In genomic region chr11:126310229-126310991, GRCh38 we compare ENCODE assay signal across 7 cellular contexts.
DNase-seq lines count a peak whose midpoint lies in the region; ATAC-seq and TF ChIP-seq lines count a peak whose summit lies in the region.

No MANE protein-coding gene starts in this region.

- no peak overlapping the region for H3K4me3 ChIP-seq in GM12864 (ENCODE audit: low read depth, low read length)
- no peak overlapping the region for H3K4me3 ChIP-seq in choroid plexus epithelial cell (ENCODE audit: low read depth, low read length)

- ATAC-seq in HG02678 (IDR thresholded peaks at IDR 0.05; ENCODE audit: unreplicated experiment), result peak; percentile 33

- DNase-seq in GM12864 (ENCODE audit: low read depth) (no peak), NCI-H2227 treated with DMSO at 0.1 percent for 48 hours (lab: John Stamatoyannopoulos, UW) (peak; percentile 8), choroid plexus epithelial cell (ENCODE audit: low read depth) (peak; percentile 82), left kidney (ENCODE audit: low read depth, low spot score) (peak; percentile 91)
- peak; percentile 29 for DNase-seq in activated CD4-positive, alpha-beta T cell treated with anti-CD3 and anti-CD28 coated beads for 1 hour
- peak; percentile 24 to 51 (median 27) for DNase-seq in stimulated activated CD4-positive, alpha-beta T cell treated with anti-CD3 and anti-CD28 coated beads, TNF-alpha, amount 100 ng/mL, for 24 hours (ENCODE audit: low read depth in 3 of 3)

- TF ChIP-seq CTCF in GM12864 (IDR thresholded peaks at IDR 0.05; ENCODE audit: low read depth, low read length, missing control alignments) (peak; percentile 88), choroid plexus epithelial cell (conservative IDR thresholded peaks at IDR 0.05; ENCODE audit: low read depth, low read length) (peak; percentile 97)
